Comparison of ENCODE assay signal across 5 cellular contexts in genomic region chr21:19987671-19988070, GRCh38.
"Had no signal": no experiment of that assay in that cellular context is flagged by ENCODE, and none has a peak within 500 bp of the region (broad histone marks: within the 10 kb centered on the region; RNA-seq: fewer than 3 reads in every experiment).

No MANE protein-coding gene starts in this region.

- H3K27me3 Mint-ChIP-seq: IgD-negative memory B cell had no signal

- H3K27ac Mint-ChIP-seq: IgD-negative memory B cell had no signal

- H3K4me1 Mint-ChIP-seq: IgD-negative memory B cell had no signal

- ATAC-seq: HepG2, K562 had no signal

- H3K4me3 Mint-ChIP-seq: IgD-negative memory B cell had no signal

- H3K4me3 ChIP-seq: K562 had no signal

- DNase-seq: IMR-90, KBM-7 had no signal

- H3K36me3 Mint-ChIP-seq: IgD-negative memory B cell had no signal
